ENCODE assay signal across 1 cellular context in the genomic region with DNA sequence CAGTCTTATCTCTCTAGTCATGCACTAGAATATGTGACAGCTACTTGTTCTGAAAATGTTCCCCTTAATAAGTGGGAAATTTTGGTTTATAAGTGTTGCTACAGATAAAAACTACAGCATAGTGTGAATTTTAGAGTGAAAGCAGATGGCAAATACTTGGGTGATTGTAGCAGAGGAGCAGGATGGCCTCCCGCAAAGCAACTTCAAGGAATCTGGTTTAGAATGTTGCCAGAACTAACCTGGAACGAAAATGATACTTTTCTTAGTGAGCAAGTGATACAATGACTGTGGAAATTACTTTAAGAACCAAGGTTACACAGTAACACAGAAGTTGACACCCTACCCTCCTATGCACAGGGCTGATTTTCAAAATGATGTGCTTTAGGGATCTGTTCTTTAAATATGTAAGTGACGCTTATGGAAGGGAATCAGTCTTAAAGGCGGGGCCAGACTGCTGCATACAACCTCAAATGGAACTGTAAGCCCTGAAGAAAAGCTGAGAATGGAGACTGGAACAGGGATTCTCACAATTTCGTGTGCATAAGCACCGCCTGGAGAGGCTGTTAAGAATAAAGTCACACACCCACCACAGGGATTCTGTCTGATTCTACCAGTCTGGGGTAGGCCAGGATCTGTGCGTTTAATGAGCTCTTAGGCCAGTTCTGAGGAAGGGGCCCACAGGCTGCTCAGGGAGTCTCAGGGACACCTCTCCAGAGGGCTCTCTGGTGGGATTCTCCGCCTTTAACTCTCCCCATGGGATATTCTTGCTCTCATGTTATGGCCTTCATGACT.
TF ChIP-seq lines count a peak whose summit lies in the region.

No MANE protein-coding gene starts in this region.

TF ChIP-seq in GM12878, 131 proteins besides CTCF, POLR2A, EP300 and RAD21:
- TF ChIP-seq KAT2A (conservative IDR thresholded peaks at IDR 0.05; ENCODE audit: control insufficient read depth, low read depth, low read length) (no peak), ZNF24 (IDR thresholded peaks at IDR 0.05) (no peak), TARDBP (IDR thresholded peaks at IDR 0.05; ENCODE audit: borderline replicate concordance) (no peak), ZSCAN29 (IDR thresholded peaks at IDR 0.05) (no peak), MEF2A (IDR thresholded peaks at IDR 0.05; ENCODE audit: insufficient read depth, low read depth, low read length) (no peak), FOXM1 (IDR thresholded peaks at IDR 0.05; ENCODE audit: low read depth, low read length) (no peak), FOS (IDR thresholded peaks at IDR 0.05; ENCODE audit: borderline replicate concordance, extremely low read depth, insufficient read length) (no peak), SUPT20H (IDR thresholded peaks at IDR 0.05; ENCODE audit: borderline replicate concordance, control insufficient read depth, low read depth, low read length) (no peak), HDGF (IDR thresholded peaks at IDR 0.05) (no peak), SMAD5 (IDR thresholded peaks at IDR 0.05; ENCODE audit: low read depth) (no peak), CHD4 (IDR thresholded peaks at IDR 0.05) (no peak), YBX1 (IDR thresholded peaks at IDR 0.05) (no peak), CHD1 (IDR thresholded peaks at IDR 0.05; ENCODE audit: low read depth, low read length) (no peak)
- TF ChIP-seq, protein P1, sequence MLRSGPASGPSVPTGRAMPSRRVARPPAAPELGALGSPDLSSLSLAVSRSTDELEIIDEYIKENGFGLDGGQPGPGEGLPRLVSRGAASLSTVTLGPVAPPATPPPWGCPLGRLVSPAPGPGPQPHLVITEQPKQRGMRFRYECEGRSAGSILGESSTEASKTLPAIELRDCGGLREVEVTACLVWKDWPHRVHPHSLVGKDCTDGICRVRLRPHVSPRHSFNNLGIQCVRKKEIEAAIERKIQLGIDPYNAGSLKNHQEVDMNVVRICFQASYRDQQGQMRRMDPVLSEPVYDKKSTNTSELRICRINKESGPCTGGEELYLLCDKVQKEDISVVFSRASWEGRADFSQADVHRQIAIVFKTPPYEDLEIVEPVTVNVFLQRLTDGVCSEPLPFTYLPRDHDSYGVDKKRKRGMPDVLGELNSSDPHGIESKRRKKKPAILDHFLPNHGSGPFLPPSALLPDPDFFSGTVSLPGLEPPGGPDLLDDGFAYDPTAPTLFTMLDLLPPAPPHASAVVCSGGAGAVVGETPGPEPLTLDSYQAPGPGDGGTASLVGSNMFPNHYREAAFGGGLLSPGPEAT (IDR thresholded peaks at IDR 0.05; ENCODE audit: low read depth), result no peak
- TF ChIP-seq, protein P2, sequence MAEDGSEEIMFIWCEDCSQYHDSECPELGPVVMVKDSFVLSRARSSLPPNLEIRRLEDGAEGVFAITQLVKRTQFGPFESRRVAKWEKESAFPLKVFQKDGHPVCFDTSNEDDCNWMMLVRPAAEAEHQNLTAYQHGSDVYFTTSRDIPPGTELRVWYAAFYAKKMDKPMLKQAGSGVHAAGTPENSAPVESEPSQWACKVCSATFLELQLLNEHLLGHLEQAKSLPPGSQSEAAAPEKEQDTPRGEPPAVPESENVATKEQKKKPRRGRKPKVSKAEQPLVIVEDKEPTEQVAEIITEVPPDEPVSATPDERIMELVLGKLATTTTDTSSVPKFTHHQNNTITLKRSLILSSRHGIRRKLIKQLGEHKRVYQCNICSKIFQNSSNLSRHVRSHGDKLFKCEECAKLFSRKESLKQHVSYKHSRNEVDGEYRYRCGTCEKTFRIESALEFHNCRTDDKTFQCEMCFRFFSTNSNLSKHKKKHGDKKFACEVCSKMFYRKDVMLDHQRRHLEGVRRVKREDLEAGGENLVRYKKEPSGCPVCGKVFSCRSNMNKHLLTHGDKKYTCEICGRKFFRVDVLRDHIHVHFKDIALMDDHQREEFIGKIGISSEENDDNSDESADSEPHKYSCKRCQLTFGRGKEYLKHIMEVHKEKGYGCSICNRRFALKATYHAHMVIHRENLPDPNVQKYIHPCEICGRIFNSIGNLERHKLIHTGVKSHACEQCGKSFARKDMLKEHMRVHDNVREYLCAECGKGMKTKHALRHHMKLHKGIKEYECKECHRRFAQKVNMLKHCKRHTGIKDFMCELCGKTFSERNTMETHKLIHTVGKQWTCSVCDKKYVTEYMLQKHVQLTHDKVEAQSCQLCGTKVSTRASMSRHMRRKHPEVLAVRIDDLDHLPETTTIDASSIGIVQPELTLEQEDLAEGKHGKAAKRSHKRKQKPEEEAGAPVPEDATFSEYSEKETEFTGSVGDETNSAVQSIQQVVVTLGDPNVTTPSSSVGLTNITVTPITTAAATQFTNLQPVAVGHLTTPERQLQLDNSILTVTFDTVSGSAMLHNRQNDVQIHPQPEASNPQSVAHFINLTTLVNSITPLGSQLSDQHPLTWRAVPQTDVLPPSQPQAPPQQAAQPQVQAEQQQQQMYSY (CRISPR knock-in tag; IDR thresholded peaks at IDR 0.05), result no peak
- TF ChIP-seq, protein P3, sequence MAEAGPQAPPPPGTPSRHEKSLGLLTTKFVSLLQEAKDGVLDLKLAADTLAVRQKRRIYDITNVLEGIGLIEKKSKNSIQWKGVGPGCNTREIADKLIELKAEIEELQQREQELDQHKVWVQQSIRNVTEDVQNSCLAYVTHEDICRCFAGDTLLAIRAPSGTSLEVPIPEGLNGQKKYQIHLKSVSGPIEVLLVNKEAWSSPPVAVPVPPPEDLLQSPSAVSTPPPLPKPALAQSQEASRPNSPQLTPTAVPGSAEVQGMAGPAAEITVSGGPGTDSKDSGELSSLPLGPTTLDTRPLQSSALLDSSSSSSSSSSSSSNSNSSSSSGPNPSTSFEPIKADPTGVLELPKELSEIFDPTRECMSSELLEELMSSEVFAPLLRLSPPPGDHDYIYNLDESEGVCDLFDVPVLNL (IDR thresholded peaks at IDR 0.05; ENCODE audit: low read depth, low read length), result no peak
